Comparison of ENCODE assay signal across 11 cellular contexts in genomic region chr10:110609592-110609991, GRCh38. TPM values are rescaled to one million over a fixed set of nuclear protein-coding genes. Genes with fewer than 3 reads are reported as not detected.
DNase-seq lines count a peak whose midpoint lies in the region; ATAC-seq and TF ChIP-seq lines count a peak whose summit lies in the region.
"Had no signal": no experiment of that assay in that cellular context is flagged by ENCODE, and none has a peak within 500 bp of the region (broad histone marks: within the 10 kb centered on the region; RNA-seq: fewer than 3 reads in every experiment).

No MANE protein-coding gene starts in this region.

- H3K9me3 Mint-ChIP-seq in activated T-cell treated with anti-CD3 and anti-CD28 coated beads, Interleukin-2, amount 50 U/mL, for 4 hours, result no peaks in the 10 kb centered on the region
- no peaks in the 10 kb centered on the region for H3K9me3 Mint-ChIP-seq in CD4-positive, alpha-beta T cell
- H3K9me3 Mint-ChIP-seq: CD4-positive, CD25-positive, alpha-beta regulatory T cell; dendritic cell treated with granulocyte-macrophage colony-stimulating factor and Interleukin-4, amounts not matched to agents 40 ng/mL and 50 ng/mL, for 4 days had no signal

- H3K4me1 Mint-ChIP-seq in activated T-cell treated with anti-CD3 and anti-CD28 coated beads, Interleukin-2, amount 50 U/mL, for 4 hours (ENCODE audit: low read depth), result peaks cover 31% of the 10 kb centered on the region
- no peaks in the 10 kb centered on the region for H3K4me1 Mint-ChIP-seq in CD4-positive, alpha-beta T cell (ENCODE audit: low read depth)

- POLR2A ChIA-PET in CD4-positive, alpha-beta T cell (lab: Charles Lee), result interaction anchor here (0.5 kb wide), 1 partner anchor 128 kb away, joined by 4 read pairs; no protein-coding TSS in a partner anchor

- H3K27me3 Mint-ChIP-seq in activated T-cell treated with anti-CD3 and anti-CD28 coated beads, Interleukin-2, amount 50 U/mL, for 4 hours (ENCODE audit: low read depth), result no peaks in the 10 kb centered on the region
- H3K27me3 Mint-ChIP-seq in CD4-positive, alpha-beta T cell, result no peaks in the 10 kb centered on the region
- H3K27me3 Mint-ChIP-seq: CD4-positive, CD25-positive, alpha-beta regulatory T cell; dendritic cell treated with granulocyte-macrophage colony-stimulating factor and Interleukin-4, amounts not matched to agents 40 ng/mL and 50 ng/mL, for 4 days had no signal

- ATAC-seq in left ventricle myocardium superior, result peak; percentile 91
- ATAC-seq in activated T-cell treated with anti-CD3 and anti-CD28 coated beads, Interleukin-2, amount 50 U/mL, for 4 hours, result no peak
- no peak for ATAC-seq in CD4-positive, alpha-beta T cell (ENCODE audit: poor library complexity)

- H3K27ac ChIP-seq in CD4-positive, alpha-beta T cell (ENCODE audit: low read depth, low read length), result no peak overlapping the region
- H3K27ac ChIP-seq: thoracic aorta had no signal

- H3K27me3 ChIP-seq in CD4-positive, alpha-beta T cell (ENCODE audit: control insufficient read depth, insufficient read depth, low read length), result no peaks in the 10 kb centered on the region

- intact Hi-C loops in left ventricle myocardium superior (cut with micrococcal nuclease), result loop anchor here (10.0 kb wide), 1 partner anchor 275 kb away; no protein-coding TSS in a partner anchor
- intact Hi-C loops in CD4-positive, alpha-beta T cell (cut with DNase I, micrococcal nuclease), result no loop called here

- peaks cover 6% of the 10 kb centered on the region for H3K36me3 Mint-ChIP-seq in activated T-cell treated with anti-CD3 and anti-CD28 coated beads, Interleukin-2, amount 50 U/mL, for 4 hours (ENCODE audit: insufficient read depth)
- H3K36me3 Mint-ChIP-seq in CD4-positive, alpha-beta T cell (ENCODE audit: low read depth), result peaks cover 16% of the 10 kb centered on the region

- no peaks in the 10 kb centered on the region for H3K9me3 ChIP-seq in CD4-positive, alpha-beta T cell (ENCODE audit: control insufficient read depth, low read length)
- H3K9me3 ChIP-seq: thoracic aorta had no signal

- DNase-seq in COR-L47 (lab: John Stamatoyannopoulos, UW) (peak; percentile 8), Kasumi-1 (lab: John Stamatoyannopoulos, UW) (peak; percentile 24 to 34), RPMI7951 (ENCODE audit: low read depth) (peak; percentile 8), left ventricle myocardium superior (no peak), GM19238 (ENCODE audit: insufficient read length, low spot score) (no peak), T-helper 1 cell (no peak)
- no peak for DNase-seq in activated T-cell treated with anti-CD3 and anti-CD28 coated beads, Interleukin-2, amount 50 U/mL, for 4 hours
- no peak for DNase-seq in CD4-positive, alpha-beta T cell

- no peak overlapping the region for H3K27ac Mint-ChIP-seq in CD4-positive, alpha-beta T cell
- H3K27ac Mint-ChIP-seq: dendritic cell treated with granulocyte-macrophage colony-stimulating factor and Interleukin-4, amounts not matched to agents 40 ng/mL and 50 ng/mL, for 4 days had no signal

- H3K4me3 Mint-ChIP-seq in activated T-cell treated with anti-CD3 and anti-CD28 coated beads, Interleukin-2, amount 50 U/mL, for 4 hours, result no peak overlapping the region
- H3K4me3 Mint-ChIP-seq in CD4-positive, alpha-beta T cell, result no peak overlapping the region
- H3K4me3 Mint-ChIP-seq: CD4-positive, CD25-positive, alpha-beta regulatory T cell; dendritic cell treated with granulocyte-macrophage colony-stimulating factor and Interleukin-4, amounts not matched to agents 40 ng/mL and 50 ng/mL, for 4 days had no signal

- CTCF ChIA-PET in CD4-positive, alpha-beta T cell (lab: Charles Lee), result interaction anchor here (1.3 kb wide), 1 partner anchor 63 kb away, joined by 3 read pairs; no protein-coding TSS in a partner anchor

- TF ChIP-seq CTCF in CD4-positive, alpha-beta T cell (IDR thresholded peaks at IDR 0.05), result no peak

RNA-seq across cellular contexts. Expression of gene RBM20, which starts 34.5 kb away (rescaled TPM):
- 0.20 and 0.36 TPM in 2 replicates for total RNA-seq in RPMI7951 (2014; rRNA removed; shearing (Covaris generic))
- 114 TPM for total RNA-seq in left ventricle myocardium superior
- under 1 TPM in 1 of 3 donors, not detected in 2; 0.03 TPM for total RNA-seq in activated T-cell treated with anti-CD3 and anti-CD28 coated beads, Interleukin-2, amount 50 U/mL, for 4 hours
- 1 to 10 TPM in 1 of 2 experiments, under 1 TPM in 1; 0.91 to 1.1 TPM for total RNA-seq in CD4-positive, alpha-beta T cell

RNA-seq across cellular contexts. Expression of gene SMC3, which starts 42.1 kb away (rescaled TPM):
- 34.4 and 43.0 TPM in 2 replicates for total RNA-seq in RPMI7951 (2014; rRNA removed; shearing (Covaris generic))
- total RNA-seq in left ventricle myocardium superior, result 24.3 TPM
- total RNA-seq in activated T-cell treated with anti-CD3 and anti-CD28 coated beads, Interleukin-2, amount 50 U/mL, for 4 hours, result 10 to 100 TPM; 64.7 to 68.3 (median 66.8) TPM
- 10 to 100 TPM; 46.8 to 48.0 TPM for total RNA-seq in CD4-positive, alpha-beta T cell

Comparison
In these comparisons a context has a peak if more than half of its experiments do, and no peak if none do; other contexts are left out.
1. DNase-seq: peak in COR-L47 (single experiment), Kasumi-1 (2 of 2) and RPMI7951 (single experiment); none in left ventricle myocardium superior (single experiment), GM19238 (single experiment), T-helper 1 cell (0 of 5), activated T-cell treated with anti-CD3 and anti-CD28 coated beads, Interleukin-2, amount 50 U/mL, for 4 hours (single experiment) and CD4-positive, alpha-beta T cell (0 of 10).
2. RNA of gene RBM20, which starts 34.5 kb away (total RNA-seq): 114 TPM in left ventricle myocardium superior (single experiment); 0.91 to 1.1 TPM in CD4-positive, alpha-beta T cell, 0.20 to 0.36 TPM in RPMI7951 and 0.03 TPM in activated T-cell treated with anti-CD3 and anti-CD28 coated beads, Interleukin-2, amount 50 U/mL, for 4 hours; every median in the first group is over 10 times any median in the second.